In genomic region chr9:90299963-90300362, GRCh38 we compare ENCODE assay signal across 28 cellular contexts.
"Had no signal": no experiment of that assay in that cellular context is flagged by ENCODE, and none has a peak within 500 bp of the region (broad histone marks: within the 10 kb centered on the region; RNA-seq: fewer than 3 reads in every experiment).

No MANE protein-coding gene starts in this region.

- H3K27me3 ChIP-seq: body of pancreas, cardiac muscle cell, colonic mucosa, thyroid gland, upper lobe of left lung, vagina had no signal

- H3K27ac ChIP-seq: body of pancreas, cardiac muscle cell, colonic mucosa, stomach, thyroid gland, upper lobe of left lung, vagina, VCaP had no signal

- H3K4me3 ChIP-seq: body of pancreas, cardiac muscle cell, colonic mucosa, stomach, thyroid gland, upper lobe of left lung, vagina had no signal

- FAIRE-seq: kidney had no signal

- H3K4me1 ChIP-seq: body of pancreas, colonic mucosa, stomach, thyroid gland, upper lobe of left lung, vagina had no signal

- H3K9me3 ChIP-seq: body of pancreas, colonic mucosa, stomach, thyroid gland, upper lobe of left lung, vagina had no signal

- ATAC-seq: activated CD4-positive, CD25-positive, alpha-beta regulatory T cell treated with anti-CD3 and anti-CD28 coated beads, Interleukin-2, amount 50 U/mL, for 24 hours; body of pancreas; left colon; naive thymus-derived CD8-positive, alpha-beta T cell; right cardiac atrium; stimulated activated naive B cell treated with anti-CD40 and anti-IgM and Interleukin-4, amounts not matched to agents 10 μg/mL and 1 μg/mL and 100 μg/mL, for 72 hours had no signal

- DNase-seq: activated CD4-positive, alpha-beta T cell treated with anti-CD3 and anti-CD28 coated beads for 48 hours; activated CD4-positive, alpha-beta T cell treated with anti-CD3 and anti-CD28 coated beads, Interleukin-2, amount 50 U/mL, for 48 hours; activated CD8-positive, alpha-beta memory T cell treated with anti-CD3 and anti-CD28 coated beads for 24 hours; activated effector memory CD4-positive, alpha-beta T cell treated with Interleukin-2 at 50 U/mL for 16 hours; activated naive CD4-positive, alpha-beta T cell treated with Interleukin-2 at 50 U/mL for 16 hours; aorta; body of pancreas; cerebellar nuclear complex; colonic mucosa; effector CD8-positive, alpha-beta T cell; erythroblast; foreskin fibroblast; head of caudate nucleus; hippocampal formation; kidney; left colon; naive thymus-derived CD8-positive, alpha-beta T cell; right cardiac atrium; stimulated activated CD4-positive, alpha-beta T cell treated with anti-CD3 and anti-CD28 coated beads, Interleukin-15, amount 100 ng/mL, for 24 hours; stimulated activated CD4-positive, alpha-beta T cell treated with anti-CD3 and anti-CD28 coated beads, Interleukin-2, amount 100 ng/mL, for 24 hours; stimulated activated naive B cell treated with anti-CD40 and anti-IgM and Interleukin-4, amounts not matched to agents 10 μg/mL and 1 μg/mL and 100 μg/mL, for 72 hours; stomach; thyroid gland; upper lobe of left lung had no signal

- H3K36me3 ChIP-seq: cardiac muscle cell, colonic mucosa, stomach, thyroid gland, upper lobe of left lung, vagina had no signal
